Comparison of ENCODE assay signal across 1 cellular context in genomic region chr1:40264354-40264781, GRCh38.
TF ChIP-seq lines count a peak whose summit lies in the region.

No MANE protein-coding gene starts in this region.

TF ChIP-seq in HEK293, 187 proteins besides CTCF, POLR2A, EP300 and RAD21 (continued from another document):
- TF ChIP-seq HIC1 (tag by site-specific recombination; IDR thresholded peaks at IDR 0.05) (no peak), ZNF175 (tag by site-specific recombination; IDR thresholded peaks at IDR 0.05) (no peak)
- TF ChIP-seq, protein P1, sequence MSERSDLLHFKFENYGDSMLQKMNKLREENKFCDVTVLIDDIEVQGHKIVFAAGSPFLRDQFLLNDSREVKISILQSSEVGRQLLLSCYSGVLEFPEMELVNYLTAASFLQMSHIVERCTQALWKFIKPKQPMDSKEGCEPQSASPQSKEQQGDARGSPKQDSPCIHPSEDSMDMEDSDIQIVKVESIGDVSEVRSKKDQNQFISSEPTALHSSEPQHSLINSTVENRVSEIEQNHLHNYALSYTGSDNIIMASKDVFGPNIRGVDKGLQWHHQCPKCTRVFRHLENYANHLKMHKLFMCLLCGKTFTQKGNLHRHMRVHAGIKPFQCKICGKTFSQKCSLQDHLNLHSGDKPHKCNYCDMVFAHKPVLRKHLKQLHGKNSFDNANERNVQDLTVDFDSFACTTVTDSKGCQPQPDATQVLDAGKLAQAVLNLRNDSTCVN (tag by site-specific recombination; optimal IDR thresholded peaks at IDR 0.05), result no peak
